Comparison of ENCODE assay signal across 8 cellular contexts in genomic region chr5:134101686-134102439, GRCh38. TPM values are rescaled to one million over a fixed set of nuclear protein-coding genes. Genes with fewer than 3 reads are reported as not detected.
DNase-seq lines count a peak whose midpoint lies in the region; ATAC-seq and TF ChIP-seq lines count a peak whose summit lies in the region.

No MANE protein-coding gene starts in this region.

- no peak overlapping the region for H3K27ac Mint-ChIP-seq in activated CD8-positive, alpha-beta memory T cell treated with anti-CD3 and anti-CD28 coated beads, Interleukin-2, amount 10 ng/mL, durations not matched to agents 7 days and 5 days
- H3K27ac Mint-ChIP-seq in natural killer cell treated with Interleukin-12 subunit alpha and Interleukin-12 subunit beta and Interleukin-15 and Interleukin-18, amount 100 ng/mL, for 72 hours: no peak overlapping the region

- H3K9me3 Mint-ChIP-seq in activated CD8-positive, alpha-beta memory T cell treated with anti-CD3 and anti-CD28 coated beads, Interleukin-2, amount 10 ng/mL, durations not matched to agents 7 days and 5 days (ENCODE audit: low read depth): no peaks in the 10 kb centered on the region
- H3K9me3 Mint-ChIP-seq in natural killer cell treated with Interleukin-12 subunit alpha and Interleukin-12 subunit beta and Interleukin-15 and Interleukin-18, amount 100 ng/mL, for 72 hours: no peaks in the 10 kb centered on the region

- peak; percentile 4 for DNase-seq in NCI-H2171 treated with DMSO at 0.1 percent for 48 hours (lab: John Stamatoyannopoulos, UW)
- DNase-seq in NCI-H2171 (lab: John Stamatoyannopoulos, UW): no peak
- peak; percentile 37 for DNase-seq in NCI-H460 (ENCODE audit: extremely low read depth, low read depth)
- peak; percentile 73 for DNase-seq in activated CD8-positive, alpha-beta memory T cell treated with anti-CD3 and anti-CD28 coated beads, Interleukin-2, amount 10 ng/mL, durations not matched to agents 7 days and 5 days
- peak; percentile 53 for DNase-seq in epidermal melanocyte (ENCODE audit: insufficient read length, low spot score)
- peak; percentile 74 for DNase-seq in natural killer cell treated with Interleukin-12 subunit alpha and Interleukin-12 subunit beta and Interleukin-15 and Interleukin-18, amount 100 ng/mL, for 72 hours (ENCODE audit: low spot score)
- peak in 1 of 2 donors; percentile 80 for DNase-seq in suprapubic skin (ENCODE audit: low spot score in 2 of 2)
- DNase-seq in KG1 (lab: John Stamatoyannopoulos, UW): no peak

- no peak overlapping the region for H3K4me3 ChIP-seq in suprapubic skin

- no peaks in the 10 kb centered on the region for H3K27me3 ChIP-seq in suprapubic skin

- H3K36me3 ChIP-seq in suprapubic skin: no peaks in the 10 kb centered on the region

- TF ChIP-seq POLR2A in suprapubic skin (IDR thresholded peaks at IDR 0.05): no peak

- H3K4me3 Mint-ChIP-seq in activated CD8-positive, alpha-beta memory T cell treated with anti-CD3 and anti-CD28 coated beads, Interleukin-2, amount 10 ng/mL, durations not matched to agents 7 days and 5 days: no peak overlapping the region
- H3K4me3 Mint-ChIP-seq in natural killer cell treated with Interleukin-12 subunit alpha and Interleukin-12 subunit beta and Interleukin-15 and Interleukin-18, amount 100 ng/mL, for 72 hours: no peak overlapping the region

- no peak for TF ChIP-seq EP300 in suprapubic skin (IDR thresholded peaks at IDR 0.05)

- H3K27me3 Mint-ChIP-seq in activated CD8-positive, alpha-beta memory T cell treated with anti-CD3 and anti-CD28 coated beads, Interleukin-2, amount 10 ng/mL, durations not matched to agents 7 days and 5 days: peaks cover 73% of the 10 kb centered on the region
- H3K27me3 Mint-ChIP-seq in natural killer cell treated with Interleukin-12 subunit alpha and Interleukin-12 subunit beta and Interleukin-15 and Interleukin-18, amount 100 ng/mL, for 72 hours: peaks cover 4 to 7% of the 10 kb centered on the region in 2 donors

- no peaks in the 10 kb centered on the region for H3K9me3 ChIP-seq in suprapubic skin

- CTCF ChIA-PET in activated CD8-positive, alpha-beta memory T cell treated with anti-CD3 and anti-CD28 coated beads, Interleukin-2, amount 10 ng/mL, durations not matched to agents 7 days and 5 days (lab: Charles Lee): interaction anchor here (0.9 to 4.8 kb wide), 20 partner anchors 9 to 485 kb away, joined by 3 to 114 read pairs (median 6); partner anchors contain the start of gene SKP1

- peaks cover 36% of the 10 kb centered on the region for H3K4me1 Mint-ChIP-seq in activated CD8-positive, alpha-beta memory T cell treated with anti-CD3 and anti-CD28 coated beads, Interleukin-2, amount 10 ng/mL, durations not matched to agents 7 days and 5 days
- H3K4me1 Mint-ChIP-seq in natural killer cell treated with Interleukin-12 subunit alpha and Interleukin-12 subunit beta and Interleukin-15 and Interleukin-18, amount 100 ng/mL, for 72 hours (ENCODE audit: low read depth in 2 of 2): peaks cover 50 to 53% of the 10 kb centered on the region in 2 donors

- peak; percentile 69 for ATAC-seq in activated CD8-positive, alpha-beta memory T cell treated with anti-CD3 and anti-CD28 coated beads, Interleukin-2, amount 10 ng/mL, durations not matched to agents 7 days and 5 days
- ATAC-seq in natural killer cell treated with Interleukin-12 subunit alpha and Interleukin-12 subunit beta and Interleukin-15 and Interleukin-18, amount 100 ng/mL, for 72 hours: peak; percentile 55 to 64

- no peak overlapping the region for H3K27ac ChIP-seq in suprapubic skin

- TF ChIP-seq CTCF in suprapubic skin (IDR thresholded peaks at IDR 0.05): peak; percentile 62 to 94

- H3K36me3 Mint-ChIP-seq in activated CD8-positive, alpha-beta memory T cell treated with anti-CD3 and anti-CD28 coated beads, Interleukin-2, amount 10 ng/mL, durations not matched to agents 7 days and 5 days: no peaks in the 10 kb centered on the region
- H3K36me3 Mint-ChIP-seq in natural killer cell treated with Interleukin-12 subunit alpha and Interleukin-12 subunit beta and Interleukin-15 and Interleukin-18, amount 100 ng/mL, for 72 hours: no peaks in the 10 kb centered on the region

- peaks cover 9% of the 10 kb centered on the region for H3K4me1 ChIP-seq in suprapubic skin

- WGBS in suprapubic skin: 38% methylated on average over 10 of the region's 20 CpGs

RNA-seq across cellular contexts. Expression of gene TCF7, which starts 12.6 kb away (rescaled TPM):
- total RNA-seq in NCI-H460 (2014; rRNA removed; shearing (Covaris generic)): 0.42 TPM in 1 of 2 replicates, not detected in the other
- polyA plus RNA-seq in NCI-H460 (2014; cell fraction: nucleus; rRNA removed): 0.06 and 0.68 TPM in 2 replicates
- 1 to 10 TPM; 7.0 to 7.9 TPM for total RNA-seq in activated CD8-positive, alpha-beta memory T cell treated with anti-CD3 and anti-CD28 coated beads, Interleukin-2, amount 10 ng/mL, durations not matched to agents 7 days and 5 days
- 1 to 10 TPM; 2.6 to 6.1 TPM for total RNA-seq in natural killer cell treated with Interleukin-12 subunit alpha and Interleukin-12 subunit beta and Interleukin-15 and Interleukin-18, amount 100 ng/mL, for 72 hours
- 1 to 10 TPM; 2.9 to 7.2 (median 4.9) TPM for total RNA-seq in suprapubic skin

Comparison
In these comparisons a context has a peak if more than half of its experiments do, and no peak if none do; other contexts are left out.
1. DNase-seq: peak in NCI-H2171 treated with DMSO at 0.1 percent for 48 hours (single experiment), NCI-H460 (single experiment), activated CD8-positive, alpha-beta memory T cell treated with anti-CD3 and anti-CD28 coated beads, Interleukin-2, amount 10 ng/mL, durations not matched to agents 7 days and 5 days (single experiment), epidermal melanocyte (single experiment) and natural killer cell treated with Interleukin-12 subunit alpha and Interleukin-12 subunit beta and Interleukin-15 and Interleukin-18, amount 100 ng/mL, for 72 hours (single experiment); none in NCI-H2171 (single experiment) and KG1 (single experiment).